ENCODE assay signal across 8 cellular contexts in the genomic region with DNA sequence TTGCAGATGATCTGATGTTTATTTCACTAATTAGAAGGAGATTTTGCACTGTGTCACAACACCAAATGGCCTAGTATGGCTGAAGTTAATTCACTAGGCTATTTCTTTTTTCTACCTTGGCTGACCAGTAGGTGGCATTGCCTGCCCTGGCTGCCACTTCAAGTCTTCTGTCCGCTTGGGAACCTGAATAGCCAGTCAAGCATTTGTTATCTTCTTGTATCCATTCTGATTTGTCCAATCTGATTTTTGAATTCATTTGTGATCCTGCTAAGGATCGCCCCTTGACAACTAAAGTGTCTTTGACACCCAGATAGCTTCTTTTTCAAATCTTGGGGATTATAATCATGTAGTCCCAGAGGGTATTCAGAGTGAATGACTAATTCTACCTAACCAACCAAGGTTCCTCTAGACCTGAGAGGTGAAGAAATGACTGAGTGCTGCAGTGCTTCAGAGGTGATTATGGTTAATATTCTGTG.
DNase-seq lines count a peak whose midpoint lies in the region; ATAC-seq, FAIRE-seq and TF ChIP-seq lines count a peak whose summit lies in the region.

No MANE protein-coding gene starts in this region.

- peaks cover 9% of the 10 kb centered on the region for H3K9me3 Mint-ChIP-seq in neural crest cell

- FAIRE-seq in GM19239 (lab: Jason Lieb, UNC): peak; percentile 90

- no peaks in the 10 kb centered on the region for H3K36me3 Mint-ChIP-seq in neural crest cell (ENCODE audit: low read depth)

- peaks cover 17% of the 10 kb centered on the region for H3K27me3 Mint-ChIP-seq in neural crest cell (ENCODE audit: low read depth)

- no peaks in the 10 kb centered on the region for H3K4me1 Mint-ChIP-seq in neural crest cell

- TF ChIP-seq CTCF in fibroblast of pulmonary artery (IDR thresholded peaks at IDR 0.05; ENCODE audit: low read length, missing control alignments) (peak; percentile 94), neural crest cell (conservative IDR thresholded peaks at IDR 0.05) (peak; percentile 97)

- no peak overlapping the region for H3K4me3 ChIP-seq in fibroblast of pulmonary artery (replicated peaks; ENCODE audit: low read depth, low read length)

- H3K27ac Mint-ChIP-seq in neural crest cell (ENCODE audit: unreplicated experiment): no peak overlapping the region

- H3K4me3 Mint-ChIP-seq in neural crest cell: no peak overlapping the region

- DNase-seq in DMS114 treated with DMSO at 0.1 percent for 48 hours (lab: John Stamatoyannopoulos, UW; ENCODE audit: unreplicated experiment) (peak; percentile 75), GM19239 (ENCODE audit: insufficient read length, low spot score) (peak; percentile 34), NCI-H2227 treated with DMSO at 0.1 percent for 48 hours (lab: John Stamatoyannopoulos, UW) (peak; percentile 66), fibroblast of pulmonary artery (ENCODE audit: low read depth) (peak; percentile 83), neural crest cell (ENCODE audit: low read depth, low spot score) (peak; percentile 43)
- peak; percentile 13 to 14 for DNase-seq in activated CD4-positive, alpha-beta T cell treated with anti-CD3 and anti-CD28 coated beads for 4 hours
- no peak for DNase-seq in stimulated activated naive CD4-positive, alpha-beta T cell treated with Interleukin-2 at 50 U/mL for 16 hours (lab: John Stamatoyannopoulos, UW)

- peak; percentile 53 for ATAC-seq in HG03108 (IDR thresholded peaks at IDR 0.05; ENCODE audit: unreplicated experiment)
